Comparison of ENCODE assay signal across 9 cellular contexts in genomic region chr17:14753383-14753782, GRCh38.
"Had no signal": no experiment of that assay in that cellular context is flagged by ENCODE, and none has a peak within 500 bp of the region (broad histone marks: within the 10 kb centered on the region; RNA-seq: fewer than 3 reads in every experiment).

No MANE protein-coding gene starts in this region.

- DNase-seq: GM23248, GOT3, H7, HFFc6, IMR-90 had no signal

- ATAC-seq: HCT116, K562 had no signal

- H2AFZ ChIP-seq: GM23248 had no signal

- FAIRE-seq: K562 had no signal

- H3K9ac ChIP-seq: GM23248 had no signal

- H3K4me3 ChIP-seq: GM23248, HAP-1, K562 had no signal

- H3K4me1 ChIP-seq: HAP-1 had no signal

- H3K4me3 Mint-ChIP-seq: HFFc6 had no signal

- H3K27ac Mint-ChIP-seq: HFFc6 had no signal

- H3K27ac ChIP-seq: GM23248, HL-60 had no signal

- H3K36me3 ChIP-seq: HAP-1 had no signal

- H3K9me3 ChIP-seq: HAP-1 had no signal
